ENCODE assay signal across 29 cellular contexts in the genomic region with DNA sequence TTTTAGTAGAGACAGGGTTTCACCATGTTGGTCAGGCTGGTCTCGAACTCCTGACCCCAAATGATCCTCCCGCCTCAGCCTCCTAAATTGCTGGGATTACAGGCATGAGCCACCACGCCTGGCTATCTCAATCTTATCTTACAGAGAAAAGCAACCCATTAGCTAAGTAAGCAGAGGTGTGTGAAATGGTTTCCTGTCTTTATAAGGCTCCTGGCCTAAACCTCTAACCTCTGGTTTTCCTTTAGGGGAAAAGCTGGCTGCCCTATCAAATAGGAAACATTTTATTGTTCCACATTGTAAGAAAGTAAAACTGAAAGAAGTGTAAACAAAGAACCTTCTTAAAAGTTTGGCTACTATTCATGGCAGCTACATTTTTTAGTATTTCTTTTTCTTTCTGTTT.
"Had no signal": no experiment of that assay in that cellular context is flagged by ENCODE, and none has a peak within 500 bp of the region (broad histone marks: within the 10 kb centered on the region; RNA-seq: fewer than 3 reads in every experiment).

No MANE protein-coding gene starts in this region.

- H3K27me3 Mint-ChIP-seq: activated naive CD4-positive, alpha-beta T cell treated with anti-CD3 and anti-CD28 coated beads, Interleukin-2, amount 50 U/mL, for 24 hours; stimulated activated naive CD8-positive, alpha-beta T cell treated with anti-CD3 and anti-CD28 coated beads, Interleukin-15, amount 100 ng/mL, for 72 hours; type B pancreatic cell had no signal

- FAIRE-seq: colon, TTC549 had no signal

- H3K79me2 ChIP-seq: hepatocyte had no signal

- H3K36me3 Mint-ChIP-seq: natural killer cell had no signal

- H3K27ac Mint-ChIP-seq: activated naive CD4-positive, alpha-beta T cell treated with anti-CD3 and anti-CD28 coated beads, Interleukin-2, amount 50 U/mL, for 24 hours; activated T-helper 1 cell treated with anti-CD3 and anti-CD28 coated beads, Interleukin-12 subunit alpha, Interleukin-12 subunit beta, Interleukin-2, Interleukin-4 antibody, amounts not matched to agents 30 ng/mL and 10 ng/mL and 1 ng/mL, durations not matched to agents 14 hours and 24 hours and 36 hours; natural killer cell; type B pancreatic cell; WTC11 had no signal

- H3K9me3 Mint-ChIP-seq: activated naive CD4-positive, alpha-beta T cell treated with anti-CD3 and anti-CD28 coated beads, Interleukin-2, amount 50 U/mL, for 24 hours; activated T-helper 1 cell treated with anti-CD3 and anti-CD28 coated beads, Interleukin-12 subunit alpha, Interleukin-12 subunit beta, Interleukin-2, Interleukin-4 antibody, amounts not matched to agents 30 ng/mL and 10 ng/mL and 1 ng/mL, durations not matched to agents 14 hours and 24 hours and 36 hours; natural killer cell; stimulated activated effector memory CD8-positive, alpha-beta T cell treated with anti-CD3 and anti-CD28 coated beads, Interleukin-12 subunit alpha, Interleukin-12 subunit beta, amount 100 ng/mL, for 72 hours; stimulated activated naive CD8-positive, alpha-beta T cell treated with anti-CD3 and anti-CD28 coated beads, Interleukin-15, amount 100 ng/mL, for 72 hours; type B pancreatic cell; WTC11 had no signal

- H3K4me1 Mint-ChIP-seq: activated naive CD4-positive, alpha-beta T cell treated with anti-CD3 and anti-CD28 coated beads, Interleukin-2, amount 50 U/mL, for 24 hours; stimulated activated effector memory CD8-positive, alpha-beta T cell treated with anti-CD3 and anti-CD28 coated beads, Interleukin-12 subunit alpha, Interleukin-12 subunit beta, amount 100 ng/mL, for 72 hours; stimulated activated naive CD8-positive, alpha-beta T cell treated with anti-CD3 and anti-CD28 coated beads, Interleukin-15, amount 100 ng/mL, for 72 hours had no signal

- H3K4me3 ChIP-seq: gastroesophageal sphincter, hepatocyte, skin epidermis, uterus had no signal

- H2AFZ ChIP-seq: hepatocyte had no signal

- DNase-seq: activated CD4-positive, alpha-beta T cell treated with anti-CD3 and anti-CD28 coated beads for 1 hour; activated CD4-positive, alpha-beta T cell treated with anti-CD3 and anti-CD28 coated beads, Interleukin-2, amount 50 U/mL, for 1 hour; activated gamma-delta T cell; activated T-cell treated with anti-CD3 and anti-CD28 coated beads, Interleukin-2, amount 50 U/mL, for 1 hour; anterior cingulate cortex; effector CD8-positive, alpha-beta T cell; erythroblast; islet precursor cell; left cardiac atrium; left ventricle myocardium superior; mammary epithelial cell; midbrain; natural killer cell; stimulated activated CD4-positive, alpha-beta T cell treated with anti-CD3 and anti-CD28 coated beads, Interleukin-4, amount 100 ng/mL, for 24 hours; stimulated activated naive CD8-positive, alpha-beta T cell treated with anti-CD3 and anti-CD28 coated beads, Interleukin-15, amount 100 ng/mL, for 72 hours; substantia nigra; T-helper 9 cell; uterus had no signal

- H3K4me2 ChIP-seq: hepatocyte had no signal

- H3K36me3 ChIP-seq: uterus had no signal

- H3K27me3 ChIP-seq: gastroesophageal sphincter, hepatocyte, uterus had no signal

- ATAC-seq: gastroesophageal sphincter; left cardiac atrium; left ventricle myocardium superior; natural killer cell; sciatic nerve; stimulated activated effector memory CD8-positive, alpha-beta T cell treated with anti-CD3 and anti-CD28 coated beads, Interleukin-12 subunit alpha, Interleukin-12 subunit beta, amount 100 ng/mL, for 72 hours; stimulated activated naive CD8-positive, alpha-beta T cell treated with anti-CD3 and anti-CD28 coated beads, Interleukin-15, amount 100 ng/mL, for 72 hours; WTC11 had no signal

- H3K27ac ChIP-seq: gastroesophageal sphincter, hepatocyte, skin epidermis, uterus had no signal

- H3K9me3 ChIP-seq: gastroesophageal sphincter, uterus had no signal

- H3K4me1 ChIP-seq: gastroesophageal sphincter, uterus had no signal

- H3K4me3 Mint-ChIP-seq: activated naive CD4-positive, alpha-beta T cell treated with anti-CD3 and anti-CD28 coated beads, Interleukin-2, amount 50 U/mL, for 24 hours; activated T-helper 1 cell treated with anti-CD3 and anti-CD28 coated beads, Interleukin-12 subunit alpha, Interleukin-12 subunit beta, Interleukin-2, Interleukin-4 antibody, amounts not matched to agents 30 ng/mL and 10 ng/mL and 1 ng/mL, durations not matched to agents 14 hours and 24 hours and 36 hours; natural killer cell; stimulated activated effector memory CD8-positive, alpha-beta T cell treated with anti-CD3 and anti-CD28 coated beads, Interleukin-12 subunit alpha, Interleukin-12 subunit beta, amount 100 ng/mL, for 72 hours; stimulated activated naive CD8-positive, alpha-beta T cell treated with anti-CD3 and anti-CD28 coated beads, Interleukin-15, amount 100 ng/mL, for 72 hours; type B pancreatic cell; WTC11 had no signal
